ENCODE assay signal across 25 cellular contexts in genomic region chrX:19030805-19031204, GRCh38.
"Had no signal": no experiment of that assay in that cellular context is flagged by ENCODE, and none has a peak within 500 bp of the region (broad histone marks: within the 10 kb centered on the region; RNA-seq: fewer than 3 reads in every experiment).

No MANE protein-coding gene starts in this region.

- FAIRE-seq: endometrium, keratinocyte had no signal

- H3K4me3 ChIP-seq: gastrocnemius medialis, lung, mucosa of descending colon, prostate gland, right atrium auricular region, stomach, thyroid gland had no signal

- DNase-seq: cortex of kidney; effector memory CD8-positive, alpha-beta T cell; foreskin fibroblast; gastrocnemius medialis; head of caudate nucleus; mesenchymal stem cell; mucosa of descending colon; naive B cell; stimulated activated CD4-positive, alpha-beta T cell treated with anti-CD3 and anti-CD28 coated beads, Interleukin-2, amount 100 ng/mL, for 24 hours; stimulated activated CD4-positive, alpha-beta T cell treated with anti-CD3 and anti-CD28 coated beads, Interleukin-4, amount 100 ng/mL, for 24 hours; stimulated activated naive CD4-positive, alpha-beta T cell treated with Interleukin-2 at 50 U/mL for 16 hours; stomach; thyroid gland; trophoblast cell had no signal

- H3K9me3 ChIP-seq: gastrocnemius medialis, mucosa of descending colon, neutrophil, prostate gland, right atrium auricular region, stomach, thyroid gland had no signal

- H3K27ac ChIP-seq: gastrocnemius medialis, neutrophil, prostate gland, right atrium auricular region, stomach, thyroid gland had no signal

- H3K4me1 ChIP-seq: gastrocnemius medialis, prostate gland, right atrium auricular region, stomach, thyroid gland had no signal

- ATAC-seq: effector memory CD8-positive, alpha-beta T cell; esophagus mucosa; gastrocnemius medialis; left lobe of liver; mucosa of descending colon; natural killer cell treated with Interleukin-12 subunit alpha and Interleukin-12 subunit beta and Interleukin-15 and Interleukin-18, amount 100 ng/mL, for 72 hours; sciatic nerve; stimulated activated effector memory CD8-positive, alpha-beta T cell treated with anti-CD3 and anti-CD28 coated beads, Interleukin-12 subunit alpha, Interleukin-12 subunit beta, amount 100 ng/mL, for 72 hours had no signal

- H3K36me3 ChIP-seq: gastrocnemius medialis, neutrophil, prostate gland, right atrium auricular region, stomach, thyroid gland had no signal

- H3K27me3 ChIP-seq: gastrocnemius medialis, neutrophil, right atrium auricular region, stomach, thyroid gland had no signal
